Comparison of ENCODE assay signal across 1 cellular context in genomic region chr13:21402586-21403307, GRCh38.
A peak's percentile ranks its signal among the peaks of the same experiment; 100 is the strongest.
TF ChIP-seq lines count a peak whose summit lies in the region.

No MANE protein-coding gene starts in this region.

TF ChIP-seq in HepG2, 621 proteins besides CTCF, POLR2A, EP300 and RAD21 (continued from another document and continues in another):
- TF ChIP-seq ZNF142 (CRISPR knock-in tag; IDR thresholded peaks at IDR 0.05) (no peak), REXO4 (CRISPR knock-in tag; IDR thresholded peaks at IDR 0.05; ENCODE audit: borderline replicate concordance) (no peak), ZNF17 (CRISPR knock-in tag; IDR thresholded peaks at IDR 0.05) (no peak), AGO2 (optimal IDR thresholded peaks at IDR 0.05; ENCODE audit: low read depth, low read length) (no peak), ISL2 (CRISPR knock-in tag; IDR thresholded peaks at IDR 0.05) (0 out of 2 replicates have a peak, but pooled peaks have one; percentile 39), CENPBD1 (CRISPR knock-in tag; IDR thresholded peaks at IDR 0.05; ENCODE audit: borderline replicate concordance, low read depth) (no peak), ZNF224 (CRISPR knock-in tag; IDR thresholded peaks at IDR 0.05) (no peak), ELF3 (CRISPR knock-in tag; IDR thresholded peaks at IDR 0.05) (no peak), RFX1 (IDR thresholded peaks at IDR 0.05) (no peak), ZNF816 (CRISPR knock-in tag; IDR thresholded peaks at IDR 0.05; ENCODE audit: borderline replicate concordance) (no peak), NR2F6 (IDR thresholded peaks at IDR 0.05) (no peak), NR2F6 (CRISPR knock-in tag; IDR thresholded peaks at IDR 0.05) (peak; percentile 37; the same call in 1 of the 2 replicates), GATAD2A (CRISPR knock-in tag; IDR thresholded peaks at IDR 0.05) (peak; percentile 28; the same call in 1 of the 2 replicates), ZSCAN25 (CRISPR knock-in tag; IDR thresholded peaks at IDR 0.05) (no peak), SSRP1 (CRISPR knock-in tag; IDR thresholded peaks at IDR 0.05) (no peak), ZNF264 (CRISPR knock-in tag; IDR thresholded peaks at IDR 0.05) (no peak), ZNF274 (CRISPR knock-in tag; IDR thresholded peaks at IDR 0.05) (no peak), MED13 (CRISPR knock-in tag; IDR thresholded peaks at IDR 0.05) (no peak), MTA1 (CRISPR knock-in tag; IDR thresholded peaks at IDR 0.05; ENCODE audit: borderline replicate concordance) (no peak), ARID5B (CRISPR knock-in tag; IDR thresholded peaks at IDR 0.05) (peak; percentile 31; the same call in 1 of the 2 replicates), DNMT1 (CRISPR knock-in tag; IDR thresholded peaks at IDR 0.05) (no peak), CEBPG (CRISPR knock-in tag; IDR thresholded peaks at IDR 0.05) (no peak), NR2F2 (IDR thresholded peaks at IDR 0.05; ENCODE audit: borderline replicate concordance, low read depth) (no peak)
- TF ChIP-seq, protein P1, sequence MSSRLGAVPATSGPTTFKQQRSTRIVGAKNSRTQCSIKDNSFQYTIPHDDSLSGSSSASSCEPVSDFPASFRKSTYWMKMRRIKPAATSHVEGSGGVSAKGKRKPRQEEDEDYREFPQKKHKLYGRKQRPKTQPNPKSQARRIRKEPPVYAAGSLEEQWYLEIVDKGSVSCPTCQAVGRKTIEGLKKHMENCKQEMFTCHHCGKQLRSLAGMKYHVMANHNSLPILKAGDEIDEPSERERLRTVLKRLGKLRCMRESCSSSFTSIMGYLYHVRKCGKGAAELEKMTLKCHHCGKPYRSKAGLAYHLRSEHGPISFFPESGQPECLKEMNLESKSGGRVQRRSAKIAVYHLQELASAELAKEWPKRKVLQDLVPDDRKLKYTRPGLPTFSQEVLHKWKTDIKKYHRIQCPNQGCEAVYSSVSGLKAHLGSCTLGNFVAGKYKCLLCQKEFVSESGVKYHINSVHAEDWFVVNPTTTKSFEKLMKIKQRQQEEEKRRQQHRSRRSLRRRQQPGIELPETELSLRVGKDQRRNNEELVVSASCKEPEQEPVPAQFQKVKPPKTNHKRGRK (CRISPR knock-in tag; IDR thresholded peaks at IDR 0.05), result no peak
- TF ChIP-seq, protein P2, sequence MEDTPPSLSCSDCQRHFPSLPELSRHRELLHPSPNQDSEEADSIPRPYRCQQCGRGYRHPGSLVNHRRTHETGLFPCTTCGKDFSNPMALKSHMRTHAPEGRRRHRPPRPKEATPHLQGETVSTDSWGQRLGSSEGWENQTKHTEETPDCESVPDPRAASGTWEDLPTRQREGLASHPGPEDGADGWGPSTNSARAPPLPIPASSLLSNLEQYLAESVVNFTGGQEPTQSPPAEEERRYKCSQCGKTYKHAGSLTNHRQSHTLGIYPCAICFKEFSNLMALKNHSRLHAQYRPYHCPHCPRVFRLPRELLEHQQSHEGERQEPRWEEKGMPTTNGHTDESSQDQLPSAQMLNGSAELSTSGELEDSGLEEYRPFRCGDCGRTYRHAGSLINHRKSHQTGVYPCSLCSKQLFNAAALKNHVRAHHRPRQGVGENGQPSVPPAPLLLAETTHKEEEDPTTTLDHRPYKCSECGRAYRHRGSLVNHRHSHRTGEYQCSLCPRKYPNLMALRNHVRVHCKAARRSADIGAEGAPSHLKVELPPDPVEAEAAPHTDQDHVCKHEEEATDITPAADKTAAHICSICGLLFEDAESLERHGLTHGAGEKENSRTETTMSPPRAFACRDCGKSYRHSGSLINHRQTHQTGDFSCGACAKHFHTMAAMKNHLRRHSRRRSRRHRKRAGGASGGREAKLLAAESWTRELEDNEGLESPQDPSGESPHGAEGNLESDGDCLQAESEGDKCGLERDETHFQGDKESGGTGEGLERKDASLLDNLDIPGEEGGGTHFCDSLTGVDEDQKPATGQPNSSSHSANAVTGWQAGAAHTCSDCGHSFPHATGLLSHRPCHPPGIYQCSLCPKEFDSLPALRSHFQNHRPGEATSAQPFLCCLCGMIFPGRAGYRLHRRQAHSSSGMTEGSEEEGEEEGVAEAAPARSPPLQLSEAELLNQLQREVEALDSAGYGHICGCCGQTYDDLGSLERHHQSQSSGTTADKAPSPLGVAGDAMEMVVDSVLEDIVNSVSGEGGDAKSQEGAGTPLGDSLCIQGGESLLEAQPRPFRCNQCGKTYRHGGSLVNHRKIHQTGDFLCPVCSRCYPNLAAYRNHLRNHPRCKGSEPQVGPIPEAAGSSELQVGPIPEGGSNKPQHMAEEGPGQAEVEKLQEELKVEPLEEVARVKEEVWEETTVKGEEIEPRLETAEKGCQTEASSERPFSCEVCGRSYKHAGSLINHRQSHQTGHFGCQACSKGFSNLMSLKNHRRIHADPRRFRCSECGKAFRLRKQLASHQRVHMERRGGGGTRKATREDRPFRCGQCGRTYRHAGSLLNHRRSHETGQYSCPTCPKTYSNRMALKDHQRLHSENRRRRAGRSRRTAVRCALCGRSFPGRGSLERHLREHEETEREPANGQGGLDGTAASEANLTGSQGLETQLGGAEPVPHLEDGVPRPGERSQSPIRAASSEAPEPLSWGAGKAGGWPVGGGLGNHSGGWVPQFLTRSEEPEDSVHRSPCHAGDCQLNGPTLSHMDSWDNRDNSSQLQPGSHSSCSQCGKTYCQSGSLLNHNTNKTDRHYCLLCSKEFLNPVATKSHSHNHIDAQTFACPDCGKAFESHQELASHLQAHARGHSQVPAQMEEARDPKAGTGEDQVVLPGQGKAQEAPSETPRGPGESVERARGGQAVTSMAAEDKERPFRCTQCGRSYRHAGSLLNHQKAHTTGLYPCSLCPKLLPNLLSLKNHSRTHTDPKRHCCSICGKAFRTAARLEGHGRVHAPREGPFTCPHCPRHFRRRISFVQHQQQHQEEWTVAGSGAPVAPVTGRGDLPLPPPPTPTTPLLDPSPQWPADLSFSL (CRISPR knock-in tag; IDR thresholded peaks at IDR 0.05), result no peak
- TF ChIP-seq, protein P3, sequence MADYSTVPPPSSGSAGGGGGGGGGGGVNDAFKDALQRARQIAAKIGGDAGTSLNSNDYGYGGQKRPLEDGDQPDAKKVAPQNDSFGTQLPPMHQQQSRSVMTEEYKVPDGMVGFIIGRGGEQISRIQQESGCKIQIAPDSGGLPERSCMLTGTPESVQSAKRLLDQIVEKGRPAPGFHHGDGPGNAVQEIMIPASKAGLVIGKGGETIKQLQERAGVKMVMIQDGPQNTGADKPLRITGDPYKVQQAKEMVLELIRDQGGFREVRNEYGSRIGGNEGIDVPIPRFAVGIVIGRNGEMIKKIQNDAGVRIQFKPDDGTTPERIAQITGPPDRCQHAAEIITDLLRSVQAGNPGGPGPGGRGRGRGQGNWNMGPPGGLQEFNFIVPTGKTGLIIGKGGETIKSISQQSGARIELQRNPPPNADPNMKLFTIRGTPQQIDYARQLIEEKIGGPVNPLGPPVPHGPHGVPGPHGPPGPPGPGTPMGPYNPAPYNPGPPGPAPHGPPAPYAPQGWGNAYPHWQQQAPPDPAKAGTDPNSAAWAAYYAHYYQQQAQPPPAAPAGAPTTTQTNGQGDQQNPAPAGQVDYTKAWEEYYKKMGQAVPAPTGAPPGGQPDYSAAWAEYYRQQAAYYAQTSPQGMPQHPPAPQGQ (CRISPR knock-in tag; IDR thresholded peaks at IDR 0.05; ENCODE audit: borderline replicate concordance), result no peak
- TF ChIP-seq, protein P4, sequence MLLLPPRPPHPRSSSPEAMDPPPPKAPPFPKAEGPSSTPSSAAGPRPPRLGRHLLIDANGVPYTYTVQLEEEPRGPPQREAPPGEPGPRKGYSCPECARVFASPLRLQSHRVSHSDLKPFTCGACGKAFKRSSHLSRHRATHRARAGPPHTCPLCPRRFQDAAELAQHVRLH (CRISPR knock-in tag; IDR thresholded peaks at IDR 0.05; ENCODE audit: borderline replicate concordance, low read depth), result no peak
